Comparison of ENCODE assay signal across 20 cellular contexts in genomic region chr11:44246726-44247125, GRCh38.
DNase-seq lines count a peak whose midpoint lies in the region; TF ChIP-seq lines count a peak whose summit lies in the region.
"Had no signal": no experiment of that assay in that cellular context is flagged by ENCODE, and none has a peak within 500 bp of the region (broad histone marks: within the 10 kb centered on the region; RNA-seq: fewer than 3 reads in every experiment).

No MANE protein-coding gene starts in this region.

- H3K9me3 ChIP-seq in SJSA1 (replicated peaks), result no peaks in the 10 kb centered on the region; the same call in 1 of the 2 replicates
- H3K9me3 ChIP-seq: psoas muscle had no signal

- peaks cover 40% of the 10 kb centered on the region for H3K36me3 Mint-ChIP-seq in activated naive CD8-positive, alpha-beta T cell treated with anti-CD3 and anti-CD28 coated beads for 36 hours

- H3K4me1 Mint-ChIP-seq in activated naive CD8-positive, alpha-beta T cell treated with anti-CD3 and anti-CD28 coated beads for 36 hours, result no peaks in the 10 kb centered on the region
- H3K4me1 Mint-ChIP-seq: activated naive CD4-positive, alpha-beta T cell treated with anti-CD3 and anti-CD28 coated beads, Interleukin-2, amount 50 U/mL, for 24 hours; CD14-positive monocyte; stimulated activated effector memory CD8-positive, alpha-beta T cell treated with anti-CD3 and anti-CD28 coated beads, Interleukin-12 subunit alpha, Interleukin-12 subunit beta, amount 100 ng/mL, for 72 hours had no signal

- H3K4me1 ChIP-seq in SJSA1 (replicated peaks), result peaks cover 56% of the 10 kb centered on the region

- no peaks in the 10 kb centered on the region for H3K27me3 Mint-ChIP-seq in activated naive CD8-positive, alpha-beta T cell treated with anti-CD3 and anti-CD28 coated beads for 36 hours
- H3K27me3 Mint-ChIP-seq: activated naive CD4-positive, alpha-beta T cell treated with anti-CD3 and anti-CD28 coated beads, Interleukin-2, amount 50 U/mL, for 24 hours had no signal

- H3K4me3 ChIP-seq in SJSA1, result no peak overlapping the region
- H3K4me3 ChIP-seq in fibroblast of pulmonary artery (replicated peaks; ENCODE audit: low read depth, low read length), result no peak overlapping the region
- H3K4me3 ChIP-seq: psoas muscle had no signal

- H3K36me3 ChIP-seq in SJSA1, result peaks cover 41% of the 10 kb centered on the region
- H3K36me3 ChIP-seq: brain microvascular endothelial cell had no signal

- H3K9me3 Mint-ChIP-seq in activated naive CD8-positive, alpha-beta T cell treated with anti-CD3 and anti-CD28 coated beads for 36 hours, result no peaks in the 10 kb centered on the region

- intact Hi-C loops in posterior vena cava (cut with DNase I), result no loop called here

- H3K27me3 ChIP-seq in SJSA1 (replicated peaks), result no peaks in the 10 kb centered on the region; the same call in 1 of the 2 replicates
- H3K27me3 ChIP-seq: brain microvascular endothelial cell had no signal

- H3K27ac Mint-ChIP-seq in activated naive CD8-positive, alpha-beta T cell treated with anti-CD3 and anti-CD28 coated beads for 36 hours, result no peak overlapping the region
- H3K27ac Mint-ChIP-seq: activated naive CD4-positive, alpha-beta T cell treated with anti-CD3 and anti-CD28 coated beads, Interleukin-2, amount 50 U/mL, for 24 hours; CD14-positive monocyte; natural killer cell; stimulated activated effector memory CD8-positive, alpha-beta T cell treated with anti-CD3 and anti-CD28 coated beads, Interleukin-12 subunit alpha, Interleukin-12 subunit beta, amount 100 ng/mL, for 72 hours had no signal

- TF ChIP-seq CTCF in fibroblast of pulmonary artery (IDR thresholded peaks at IDR 0.05; ENCODE audit: low read length, missing control alignments), result no peak

- H3K27ac ChIP-seq in SJSA1, result 0 out of 2 replicates have a peak overlapping the region, but pooled peaks have one; percentile 6
- H3K27ac ChIP-seq: brain microvascular endothelial cell, epithelial cell of prostate, psoas muscle had no signal

- peak; percentile 58 for DNase-seq in GM03348 (ENCODE audit: low spot score)
- DNase-seq in SJSA1 (ENCODE audit: low read depth in 1 of 2, low spot score in 2 of 2), result peak in 1 of 2 experiments; percentile 37
- DNase-seq in fibroblast of pulmonary artery (ENCODE audit: low read depth), result peak; percentile 38
- DNase-seq in posterior vena cava (ENCODE audit: low spot score), result peak; percentile 80
- no peak for DNase-seq in NCI-H1436 treated with DMSO at 0.1 percent for 48 hours (lab: John Stamatoyannopoulos, UW)
- no peak for DNase-seq in activated naive CD8-positive, alpha-beta T cell treated with anti-CD3 and anti-CD28 coated beads for 36 hours
- no peak for DNase-seq in NCI-H1105 treated with DMSO at 0.1 percent for 48 hours (lab: John Stamatoyannopoulos, UW)
- DNase-seq: activated CD4-positive, alpha-beta T cell treated with anti-CD3 and anti-CD28 coated beads, Interleukin-2, amount 50 U/mL, for 48 hours; brain microvascular endothelial cell; dermis blood vessel endothelial cell; DMS53; head of caudate nucleus; natural killer cell; NCI-H2029; T-helper 1 cell had no signal

- no peak overlapping the region for H3K4me3 Mint-ChIP-seq in activated naive CD8-positive, alpha-beta T cell treated with anti-CD3 and anti-CD28 coated beads for 36 hours
- H3K4me3 Mint-ChIP-seq: activated naive CD4-positive, alpha-beta T cell treated with anti-CD3 and anti-CD28 coated beads, Interleukin-2, amount 50 U/mL, for 24 hours; CD14-positive monocyte; natural killer cell; stimulated activated effector memory CD8-positive, alpha-beta T cell treated with anti-CD3 and anti-CD28 coated beads, Interleukin-12 subunit alpha, Interleukin-12 subunit beta, amount 100 ng/mL, for 72 hours had no signal

Comparison
In these comparisons a context has a peak if more than half of its experiments do, and no peak if none do; other contexts are left out.
1. DNase-seq: peak in GM03348 (single experiment), fibroblast of pulmonary artery (single experiment) and posterior vena cava (single experiment); none in NCI-H1436 treated with DMSO at 0.1 percent for 48 hours (single experiment), activated naive CD8-positive, alpha-beta T cell treated with anti-CD3 and anti-CD28 coated beads for 36 hours (single experiment) and NCI-H1105 treated with DMSO at 0.1 percent for 48 hours (single experiment).